In the genomic region with DNA sequence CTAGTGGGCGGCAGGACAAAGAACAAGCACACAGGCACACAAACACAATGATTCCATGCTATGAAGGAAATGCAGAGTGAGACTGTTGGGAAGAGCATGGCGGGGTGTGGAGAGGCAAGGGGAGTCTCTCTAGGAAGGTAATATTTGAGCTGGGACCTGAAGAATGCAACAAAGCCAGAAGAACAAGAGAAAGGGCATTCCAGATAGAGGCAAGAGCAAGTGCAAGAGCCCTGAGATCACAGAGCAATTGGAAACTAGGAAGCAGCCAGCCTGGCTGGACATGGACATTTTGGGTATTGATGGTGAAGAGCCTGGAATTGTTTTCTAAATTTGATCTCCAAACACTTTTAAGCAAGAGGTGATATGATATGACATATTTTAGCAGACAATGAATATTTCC, we compare ENCODE assay signal across 28 cellular contexts. TPM values are rescaled to one million over a fixed set of nuclear protein-coding genes. Genes with fewer than 3 reads are reported as not detected.
DNase-seq lines count a peak whose midpoint lies in the region; ATAC-seq and TF ChIP-seq lines count a peak whose summit lies in the region.
"Had no signal": no experiment of that assay in that cellular context is flagged by ENCODE, and none has a peak within 500 bp of the region (broad histone marks: within the 10 kb centered on the region; RNA-seq: fewer than 3 reads in every experiment).

No MANE protein-coding gene starts in this region.

- H4K91ac ChIP-seq in trophoblast cell (ENCODE audit: low read depth, low read length) = no peak overlapping the region

- H3K27me3 ChIP-seq in trophoblast cell (ENCODE audit: insufficient read depth, low read length) (no peaks in the 10 kb centered on the region), prostate gland (replicated peaks; ENCODE audit: insufficient read depth) (no peaks in the 10 kb centered on the region)
- H3K27me3 ChIP-seq: BE2C had no signal

- no peaks in the 10 kb centered on the region for H3K36me3 ChIP-seq in trophoblast cell (ENCODE audit: control insufficient read depth in 1 of 2, insufficient read depth in 2 of 2, low read length in 2 of 2)
- no peaks in the 10 kb centered on the region for H3K36me3 ChIP-seq in prostate gland
- H3K36me3 ChIP-seq: BE2C, BLaER1 had no signal

- no CpG with 5 or more reads among the region's 2 CpGs for WGBS in trophoblast cell (ENCODE audit: extremely low coverage, insufficient coverage, insufficient read length)
- 61% methylated on average over 2 of the region's 2 CpGs for WGBS in prostate gland

- TF ChIP-seq CTCF in nephron progenitor cell (IDR thresholded peaks at IDR 0.05) = no peak
- no peak for TF ChIP-seq CTCF in prostate gland (IDR thresholded peaks at IDR 0.05)

- TF ChIP-seq POLR2A in prostate gland (IDR thresholded peaks at IDR 0.05) = no peak

- no peak overlapping the region for H4K12ac ChIP-seq in trophoblast cell (ENCODE audit: low read depth, low read length)

- no peak overlapping the region for H3K23ac ChIP-seq in trophoblast cell (ENCODE audit: low read length)

- H3K9me3 ChIP-seq in trophoblast cell (ENCODE audit: insufficient read depth, low read depth, low read length) (peaks cover 2% of the 10 kb centered on the region), prostate gland (no peaks in the 10 kb centered on the region)
- H3K9me3 ChIP-seq: A549, BE2C, BLaER1 had no signal

- no peak overlapping the region for H2AFZ ChIP-seq in trophoblast cell (ENCODE audit: insufficient read depth, low read length, poor library complexity)

- no peak for ATAC-seq in GM18907 (IDR thresholded peaks at IDR 0.05; ENCODE audit: unreplicated experiment)
- ATAC-seq: A549, GM12878 had no signal

- H3K9me3 Mint-ChIP-seq in activated CD4-positive, alpha-beta T cell treated with anti-CD3 and anti-CD28 coated beads, Interleukin-2, amount 10 ng/mL, durations not matched to agents 7 days and 5 days = no peaks in the 10 kb centered on the region
- H3K9me3 Mint-ChIP-seq in nephron progenitor cell = no peaks in the 10 kb centered on the region
- H3K9me3 Mint-ChIP-seq: CD4-positive, CD25-positive, alpha-beta regulatory T cell; CD8-positive, alpha-beta memory T cell had no signal

- no peak overlapping the region for H3K9ac ChIP-seq in trophoblast cell (ENCODE audit: low read length)
- H3K9ac ChIP-seq: BLaER1 had no signal

- no peak overlapping the region for H4K8ac ChIP-seq in trophoblast cell (ENCODE audit: low read depth, low read length)

- H3K4me1 Mint-ChIP-seq in activated CD4-positive, alpha-beta T cell treated with anti-CD3 and anti-CD28 coated beads, Interleukin-2, amount 10 ng/mL, durations not matched to agents 7 days and 5 days = peaks cover 2% of the 10 kb centered on the region
- peaks cover 50% of the 10 kb centered on the region for H3K4me1 Mint-ChIP-seq in nephron progenitor cell

- POLR2A ChIA-PET in activated CD4-positive, alpha-beta T cell treated with anti-CD3 and anti-CD28 coated beads, Interleukin-2, amount 10 ng/mL, durations not matched to agents 7 days and 5 days (lab: Charles Lee) = no interaction called here

- peaks cover 16% of the 10 kb centered on the region for H3K27me3 Mint-ChIP-seq in activated CD4-positive, alpha-beta T cell treated with anti-CD3 and anti-CD28 coated beads, Interleukin-2, amount 10 ng/mL, durations not matched to agents 7 days and 5 days
- H3K27me3 Mint-ChIP-seq in nephron progenitor cell (ENCODE audit: low read depth, poor library complexity) = peaks cover 8% of the 10 kb centered on the region

- H2BK12ac ChIP-seq in trophoblast cell (ENCODE audit: low read length) = no peak overlapping the region

- H3K4ac ChIP-seq in trophoblast cell (ENCODE audit: low read depth, low read length) = no peak overlapping the region

- no peak overlapping the region for H3K4me3 Mint-ChIP-seq in activated CD4-positive, alpha-beta T cell treated with anti-CD3 and anti-CD28 coated beads, Interleukin-2, amount 10 ng/mL, durations not matched to agents 7 days and 5 days
- no peak overlapping the region for H3K4me3 Mint-ChIP-seq in nephron progenitor cell
- H3K4me3 Mint-ChIP-seq: CD14-positive monocyte; CD4-positive, CD25-positive, alpha-beta regulatory T cell; CD8-positive, alpha-beta memory T cell had no signal

- H3K4me2 ChIP-seq in trophoblast cell (ENCODE audit: low read length) = no peak overlapping the region
- H3K4me2 ChIP-seq: A549, BLaER1 had no signal

- intact Hi-C loops in prostate gland (cut with DNase I) = no loop called here

- H3K27ac ChIP-seq in trophoblast cell (ENCODE audit: low read depth, low read length) (no peak overlapping the region), prostate gland (no peak overlapping the region)
- H3K27ac ChIP-seq: 22Rv1, A549, BLaER1 had no signal

- H3K79me1 ChIP-seq in trophoblast cell (ENCODE audit: low read length) = no peaks in the 10 kb centered on the region

- DNase-seq in activated CD4-positive, alpha-beta T cell treated with anti-CD3 and anti-CD28 coated beads, Interleukin-2, amount 10 ng/mL, durations not matched to agents 7 days and 5 days = no peak
- no peak for DNase-seq in activated CD4-positive, alpha-beta T cell treated with anti-CD3 and anti-CD28 coated beads for 4 hours
- DNase-seq in nephron progenitor cell (no peak), trophoblast cell (peak; percentile 51 to 63), NOMO-1 treated with DMSO at 0.1 percent for 48 hours (lab: John Stamatoyannopoulos, UW; ENCODE audit: unreplicated experiment) (no peak), prostate gland (ENCODE audit: low spot score) (no peak)
- DNase-seq: BE2C; C1 segment of cervical spinal cord; CD4-positive, alpha-beta memory T cell; CD4-positive, CD25-positive, alpha-beta regulatory T cell; CD8-positive, alpha-beta memory T cell; COR-L47; DMS 273 treated with DMSO at 0.1 percent for 48 hours; DMS153; DMS53; DMS79; DND-41; EL; GDM1 had no signal

- CTCF ChIA-PET in activated CD4-positive, alpha-beta T cell treated with anti-CD3 and anti-CD28 coated beads, Interleukin-2, amount 10 ng/mL, durations not matched to agents 7 days and 5 days (lab: Charles Lee) = interaction anchor here (1.6 kb wide), 1 partner anchor 8 kb away, joined by 4 read pairs; no protein-coding TSS in a partner anchor

- H3K14ac ChIP-seq in trophoblast cell (ENCODE audit: low read length) = no peak overlapping the region

- H2AK5ac ChIP-seq in trophoblast cell (ENCODE audit: low read length) = no peak overlapping the region

- peak overlapping the region; percentile 15 for H3K27ac Mint-ChIP-seq in activated CD4-positive, alpha-beta T cell treated with anti-CD3 and anti-CD28 coated beads, Interleukin-2, amount 10 ng/mL, durations not matched to agents 7 days and 5 days
- peak overlapping the region; percentile 3 for H3K27ac Mint-ChIP-seq in nephron progenitor cell
- H3K27ac Mint-ChIP-seq: CD4-positive, CD25-positive, alpha-beta regulatory T cell; CD8-positive, alpha-beta memory T cell had no signal

- no peak overlapping the region for H2BK120ac ChIP-seq in trophoblast cell (ENCODE audit: insufficient read depth, low read length, poor library complexity)

- no peak overlapping the region for H2BK5ac ChIP-seq in trophoblast cell (ENCODE audit: low read depth, low read length, poor library complexity)

- no peaks in the 10 kb centered on the region for H3K79me2 ChIP-seq in trophoblast cell (ENCODE audit: control insufficient read depth, insufficient read depth, low read length, poor library complexity)

- H3K4me3 ChIP-seq in trophoblast cell (ENCODE audit: low read depth, low read length) = no peak overlapping the region
- H3K4me3 ChIP-seq in prostate gland = no peak overlapping the region
- H3K4me3 ChIP-seq: A549, BLaER1, GM12878 had no signal

- H3K36me3 Mint-ChIP-seq in activated CD4-positive, alpha-beta T cell treated with anti-CD3 and anti-CD28 coated beads, Interleukin-2, amount 10 ng/mL, durations not matched to agents 7 days and 5 days (ENCODE audit: low read depth) = no peaks in the 10 kb centered on the region
- H3K36me3 Mint-ChIP-seq in nephron progenitor cell (ENCODE audit: low read depth) = no peaks in the 10 kb centered on the region
- H3K36me3 Mint-ChIP-seq: CD14-positive monocyte; CD4-positive, alpha-beta memory T cell; CD4-positive, CD25-positive, alpha-beta regulatory T cell; CD8-positive, alpha-beta memory T cell had no signal

- no peak overlapping the region for H3K18ac ChIP-seq in trophoblast cell (ENCODE audit: low read length)

- peaks cover 0 to 7% of the 10 kb centered on the region in 2 experiments for H3K4me1 ChIP-seq in trophoblast cell (ENCODE audit: control insufficient read depth in 1 of 2, insufficient read depth in 2 of 2, low read length in 2 of 2)
- no peaks in the 10 kb centered on the region for H3K4me1 ChIP-seq in prostate gland (replicated peaks)
- H3K4me1 ChIP-seq: BE2C, BLaER1 had no signal

RNA-seq across cellular contexts. Expression of gene SRXN1, which starts 15.4 kb away (rescaled TPM):
- total RNA-seq in activated CD4-positive, alpha-beta T cell treated with anti-CD3 and anti-CD28 coated beads, Interleukin-2, amount 10 ng/mL, durations not matched to agents 7 days and 5 days = 10 to 100 TPM; 11.5 to 12.9 TPM
- polyA plus RNA-seq in trophoblast cell (2013) = 22.9 and 25.4 TPM in 2 replicates
- total RNA-seq in prostate gland = 10 to 100 TPM; 33.6 to 41.4 TPM

RNA-seq across cellular contexts. Expression of gene TCF15, which starts 27.4 kb away (rescaled TPM):
- total RNA-seq in activated CD4-positive, alpha-beta T cell treated with anti-CD3 and anti-CD28 coated beads, Interleukin-2, amount 10 ng/mL, durations not matched to agents 7 days and 5 days = not detected
- 1.1 and 1.3 TPM in 2 replicates for polyA plus RNA-seq in trophoblast cell (2013)
- under 1 TPM; 0.55 to 0.68 TPM for total RNA-seq in prostate gland
- total RNA-seq: A172; CD4-positive, alpha-beta memory T cell; CD4-positive, CD25-positive, alpha-beta regulatory T cell; CD8-positive, alpha-beta memory T cell; GM12878 had no signal
- polyA plus RNA-seq: A549; CD14-positive monocyte; CD4-positive, alpha-beta memory T cell; CD4-positive, CD25-positive, alpha-beta regulatory T cell; CD8-positive, alpha-beta memory T cell had no signal

RNA-seq across cellular contexts. Expression of gene SCRT2, which starts 38.0 kb away (rescaled TPM):
- total RNA-seq in activated CD4-positive, alpha-beta T cell treated with anti-CD3 and anti-CD28 coated beads, Interleukin-2, amount 10 ng/mL, durations not matched to agents 7 days and 5 days = not detected
- polyA plus RNA-seq in trophoblast cell (2013) = not detected in 2 replicates
- under 1 TPM in 1 of 2 donors, not detected in 1; 0.17 TPM for total RNA-seq in prostate gland
- total RNA-seq: A172; CD4-positive, alpha-beta memory T cell; CD4-positive, CD25-positive, alpha-beta regulatory T cell; CD8-positive, alpha-beta memory T cell; Daoy; G401; GM12878 had no signal
- polyA plus RNA-seq: A549; CD14-positive monocyte; CD4-positive, alpha-beta memory T cell; CD4-positive, CD25-positive, alpha-beta regulatory T cell; CD8-positive, alpha-beta memory T cell; GM12878 had no signal

Comparison
In these comparisons a context has a peak if more than half of its experiments do, and no peak if none do; other contexts are left out.
1. DNase-seq: peak in trophoblast cell (2 of 2); none in activated CD4-positive, alpha-beta T cell treated with anti-CD3 and anti-CD28 coated beads, Interleukin-2, amount 10 ng/mL, durations not matched to agents 7 days and 5 days (single experiment), activated CD4-positive, alpha-beta T cell treated with anti-CD3 and anti-CD28 coated beads for 4 hours (0 of 2), nephron progenitor cell (single experiment), NOMO-1 treated with DMSO at 0.1 percent for 48 hours (single experiment) and prostate gland (single experiment).